8 cellular contexts compared by ENCODE assay signal in the genomic region with DNA sequence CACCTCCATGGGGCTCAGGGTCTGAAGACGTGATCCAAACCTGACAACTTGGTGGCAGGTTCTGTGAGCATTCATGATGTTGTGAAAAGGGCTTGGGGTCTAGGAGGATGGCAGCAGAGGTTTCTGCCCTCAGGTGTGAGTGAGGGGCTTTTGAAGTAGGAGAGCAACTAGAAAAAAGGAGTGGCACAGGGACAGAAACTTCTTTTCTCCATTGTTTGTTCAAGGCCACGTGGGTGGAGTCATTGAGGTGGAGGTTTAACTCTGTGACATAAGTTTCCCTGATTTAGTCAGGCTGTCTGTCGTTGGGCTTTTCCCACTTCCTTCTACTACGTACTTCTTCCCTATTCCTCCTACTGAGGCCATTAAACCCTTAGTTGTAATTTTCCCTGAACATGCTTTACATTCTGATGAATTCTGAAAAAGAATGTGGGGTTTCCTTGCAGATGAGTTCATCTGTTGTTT. TPM values are rescaled to one million over a fixed set of nuclear protein-coding genes. Genes with fewer than 3 reads are reported as not detected.
DNase-seq lines count a peak whose midpoint lies in the region; ATAC-seq and TF ChIP-seq lines count a peak whose summit lies in the region.

No MANE protein-coding gene starts in this region.

- ATAC-seq in HG02852 (IDR thresholded peaks at IDR 0.05; ENCODE audit: unreplicated experiment) (no peak), HG02571 (IDR thresholded peaks at IDR 0.05; ENCODE audit: unreplicated experiment) (no peak)

- peaks cover 75% of the 10 kb centered on the region for H3K4me1 Mint-ChIP-seq in T-helper 2 cell treated with Interferon-gamma antibody and Interleukin-4, amounts not matched to agents 5 μg/mL and 100 μg/mL, for 36 hours (ENCODE audit: low read depth)
- peaks cover 86% of the 10 kb centered on the region for H3K4me1 Mint-ChIP-seq in endothelial cell (ENCODE audit: unreplicated experiment)

- no peaks in the 10 kb centered on the region for H3K9me3 Mint-ChIP-seq in T-helper 2 cell treated with Interferon-gamma antibody and Interleukin-4, amounts not matched to agents 5 μg/mL and 100 μg/mL, for 36 hours
- H3K9me3 Mint-ChIP-seq in endothelial cell (ENCODE audit: unreplicated experiment), result no peaks in the 10 kb centered on the region

- H3K4me3 Mint-ChIP-seq in T-helper 2 cell treated with Interferon-gamma antibody and Interleukin-4, amounts not matched to agents 5 μg/mL and 100 μg/mL, for 36 hours, result peak overlapping the region; percentile 76
- H3K4me3 Mint-ChIP-seq in endothelial cell (ENCODE audit: unreplicated experiment), result peak overlapping the region; percentile 56

- DNase-seq in activated effector memory CD4-positive, alpha-beta T cell treated with anti-CD3 and anti-CD28 coated beads, Interleukin-2, amount 50 U/mL, for 16 hours, result peak; percentile 78
- no peak for DNase-seq in activated effector memory CD4-positive, alpha-beta T cell treated with Interleukin-2 at 50 U/mL for 16 hours
- peak; percentile 71 for DNase-seq in T-helper 2 cell treated with Interferon-gamma antibody and Interleukin-4, amounts not matched to agents 5 μg/mL and 100 μg/mL, for 36 hours (ENCODE audit: low spot score)
- DNase-seq in endothelial cell (ENCODE audit: low spot score), result no peak
- DNase-seq in pons (ENCODE audit: low spot score), result peak; percentile 59
- no peak for DNase-seq in H4 (ENCODE audit: low spot score)

- H3K27me3 Mint-ChIP-seq in T-helper 2 cell treated with Interferon-gamma antibody and Interleukin-4, amounts not matched to agents 5 μg/mL and 100 μg/mL, for 36 hours (ENCODE audit: low read depth), result no peaks in the 10 kb centered on the region
- peaks cover 13% of the 10 kb centered on the region for H3K27me3 Mint-ChIP-seq in endothelial cell (ENCODE audit: unreplicated experiment)

- H3K36me3 Mint-ChIP-seq in T-helper 2 cell treated with Interferon-gamma antibody and Interleukin-4, amounts not matched to agents 5 μg/mL and 100 μg/mL, for 36 hours (ENCODE audit: low read depth), result peaks cover 48% of the 10 kb centered on the region
- peaks cover 38% of the 10 kb centered on the region for H3K36me3 Mint-ChIP-seq in endothelial cell (ENCODE audit: low read depth, unreplicated experiment)

- TF ChIP-seq CTCF in endothelial cell (IDR thresholded peaks at IDR 0.05; ENCODE audit: unreplicated experiment), result no peak

- H3K27ac Mint-ChIP-seq in T-helper 2 cell treated with Interferon-gamma antibody and Interleukin-4, amounts not matched to agents 5 μg/mL and 100 μg/mL, for 36 hours, result peak overlapping the region; percentile 93
- peak overlapping the region; percentile 97 for H3K27ac Mint-ChIP-seq in endothelial cell (ENCODE audit: unreplicated experiment)

RNA-seq across cellular contexts. Expression of a gene that starts 13.1 kb away (rescaled TPM):
- 241 TPM for total RNA-seq in endothelial cell (ENCODE audit: unreplicated experiment)
- 11.1 and 16.9 TPM in 2 replicates for total RNA-seq in H4 (2014; rRNA removed; shearing (Covaris generic))

RNA-seq across cellular contexts. Expression of a gene that starts 53.9 kb away (rescaled TPM):
- total RNA-seq in endothelial cell (ENCODE audit: unreplicated experiment), result 38.6 TPM
- total RNA-seq in H4 (2014; rRNA removed; shearing (Covaris generic)), result 1.0 and 1.2 TPM in 2 replicates

RNA-seq across cellular contexts. Expression of a gene that starts 57.3 kb away (rescaled TPM):
- total RNA-seq in endothelial cell (ENCODE audit: unreplicated experiment), result 82.3 TPM
- total RNA-seq in H4 (2014; rRNA removed; shearing (Covaris generic)), result 136 and 151 TPM in 2 replicates

RNA-seq across cellular contexts. Expression of a gene that starts 57.6 kb away (rescaled TPM):
- 25.1 TPM for total RNA-seq in endothelial cell (ENCODE audit: unreplicated experiment)
- total RNA-seq in H4 (2014; rRNA removed; shearing (Covaris generic)), result 2.2 and 6.1 TPM in 2 replicates

Comparison
In these comparisons a context has a peak if more than half of its experiments do, and no peak if none do; other contexts are left out.
1. DNase-seq: peak in activated effector memory CD4-positive, alpha-beta T cell treated with anti-CD3 and anti-CD28 coated beads, Interleukin-2, amount 50 U/mL, for 16 hours (single experiment), T-helper 2 cell treated with Interferon-gamma antibody and Interleukin-4, amounts not matched to agents 5 μg/mL and 100 μg/mL, for 36 hours (single experiment) and pons (single experiment); none in activated effector memory CD4-positive, alpha-beta T cell treated with Interleukin-2 at 50 U/mL for 16 hours (single experiment), endothelial cell (single experiment) and H4 (single experiment).
2. RNA of a gene that starts 13.1 kb away (total RNA-seq): 241 TPM in endothelial cell (single experiment); 11.1 to 16.9 TPM in H4; every median in the first group is over 10 times any median in the second.
3. RNA of a gene that starts 53.9 kb away (total RNA-seq): 38.6 TPM in endothelial cell (single experiment); 1.0 to 1.2 TPM in H4; every median in the first group is over 10 times any median in the second.